ENCODE assay signal across 8 cellular contexts in the genomic region with DNA sequence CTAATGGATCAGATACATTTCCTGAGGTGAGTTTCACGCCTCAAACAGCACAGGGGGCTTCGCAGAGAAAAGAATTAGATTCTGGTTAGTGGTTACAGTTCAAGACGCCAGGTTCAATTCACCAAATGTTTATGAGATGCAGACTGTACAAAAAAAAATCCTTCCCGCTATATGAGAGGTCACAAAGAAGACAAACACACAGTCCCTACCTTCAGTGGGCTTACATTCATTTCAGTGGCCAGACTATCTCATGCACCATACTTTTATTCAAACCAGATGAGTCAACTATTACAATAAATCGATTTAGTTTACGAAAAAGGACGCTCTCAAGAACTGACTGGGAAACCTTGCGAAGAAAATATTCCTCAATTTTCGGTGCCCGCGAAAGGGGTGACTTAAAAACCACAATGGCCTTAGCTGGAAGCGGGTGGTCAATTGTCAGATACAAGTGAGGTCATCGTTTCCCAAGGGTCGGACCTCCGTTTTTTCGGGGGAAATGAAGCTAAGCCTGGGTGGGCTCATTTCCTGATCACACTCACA. TPM values are rescaled to one million over a fixed set of nuclear protein-coding genes. Genes with fewer than 3 reads are reported as not detected.
A peak's percentile ranks its signal among the peaks of the same experiment; 100 is the strongest.
DNase-seq lines count a peak whose midpoint lies in the region; ATAC-seq and TF ChIP-seq lines count a peak whose summit lies in the region.

No MANE protein-coding gene starts in this region.

- H3K4me1 Mint-ChIP-seq in IgD-negative memory B cell (peaks cover 29 to 42% (median 36%) of the 10 kb centered on the region in 3 donors), naive B cell (peaks cover 36 to 69% (median 51%) of the 10 kb centered on the region in 3 donors)

- H3K36me3 Mint-ChIP-seq in IgD-negative memory B cell, result peaks cover 5% of the 10 kb centered on the region
- H3K36me3 Mint-ChIP-seq in naive B cell, result peaks cover 4 to 16% of the 10 kb centered on the region in 2 donors

- DNase-seq in AG09309 (ENCODE audit: low read depth) (no peak), naive B cell (no peak), RKO (ENCODE audit: low spot score) (no peak)
- DNase-seq in stimulated activated CD8-positive, alpha-beta memory T cell treated with anti-CD3 and anti-CD28 coated beads, Interleukin-4, amount 100 ng/mL, for 48 hours, result no peak
- DNase-seq in activated CD8-positive, alpha-beta memory T cell treated with anti-CD3 and anti-CD28 coated beads, Interleukin-2, amount 50 U/mL, for 48 hours, result no peak

- TF ChIP-seq CTCF in AG09309 (IDR thresholded peaks at IDR 0.05; ENCODE audit: control insufficient read depth, insufficient read depth, low read depth, low read length, missing control alignments), result no peak

- H3K4me3 Mint-ChIP-seq in IgD-negative memory B cell (peak overlapping the region; percentile 95 to 99 (median 98)), naive B cell (peak overlapping the region; percentile 84 to 99 (median 98))

- H3K27ac Mint-ChIP-seq in IgD-negative memory B cell (peak overlapping the region; percentile 96 to 97 (median 97)), naive B cell (peak overlapping the region; percentile 94 to 99 (median 98))

- peak overlapping the region; percentile 88 for H3K4me3 ChIP-seq in AG09309 (ENCODE audit: control insufficient read depth, low read depth, low read length)

- H3K9me3 Mint-ChIP-seq in IgD-negative memory B cell (no peaks in the 10 kb centered on the region), naive B cell (no peaks in the 10 kb centered on the region)

- H3K27me3 Mint-ChIP-seq in IgD-negative memory B cell (no peaks in the 10 kb centered on the region), naive B cell (no peaks in the 10 kb centered on the region)

- peak overlapping the region; percentile 56 for H3K27ac ChIP-seq in cingulate gyrus (ENCODE audit: low read depth, low read length)

- ATAC-seq in naive B cell (ENCODE audit: low read depth in 2 of 2) (no peak), HG02623 (IDR thresholded peaks at IDR 0.05; ENCODE audit: unreplicated experiment) (no peak)

RNA-seq across cellular contexts. Expression of gene METTL6, which starts 0.7 kb away (rescaled TPM):
- polyA plus RNA-seq in IgD-negative memory B cell, result 12.3 TPM
- 10 to 100 TPM; 15.1 to 25.1 (median 17.0) TPM for polyA plus RNA-seq in naive B cell (ENCODE audit: low read depth in 6 of 6)

RNA-seq across cellular contexts. Expression of gene EAF1, which starts 0.7 kb away (rescaled TPM):
- polyA plus RNA-seq in IgD-negative memory B cell (5.4 TPM), naive B cell (ENCODE audit: low read depth in 6 of 6) (1 to 10 TPM; 3.8 to 9.4 (median 6.8) TPM)
